In the genomic region with DNA sequence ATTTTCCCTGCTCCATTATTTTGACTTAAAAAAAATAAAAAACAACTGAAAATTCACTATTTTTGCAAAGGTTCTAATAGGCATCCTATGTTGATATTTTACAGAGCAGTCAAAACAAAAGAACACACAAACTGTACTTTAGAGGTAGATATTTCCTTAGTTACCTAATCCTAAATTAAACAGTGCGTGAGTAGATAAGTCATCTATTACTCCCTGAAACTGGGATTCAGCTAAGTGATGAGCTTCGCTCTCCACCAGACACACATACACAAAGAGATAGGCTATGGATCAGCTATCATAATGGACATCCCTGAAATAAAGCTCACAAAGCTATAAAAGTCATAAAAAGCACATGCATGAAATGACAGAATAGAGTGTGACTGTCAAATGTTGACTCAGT, we compare ENCODE assay signal across 18 cellular contexts.
A peak's percentile ranks its signal among the peaks of the same experiment; 100 is the strongest.
DNase-seq lines count a peak whose midpoint lies in the region; ATAC-seq lines count a peak whose summit lies in the region.
"Had no signal": no experiment of that assay in that cellular context is flagged by ENCODE, and none has a peak within 500 bp of the region (broad histone marks: within the 10 kb centered on the region; RNA-seq: fewer than 3 reads in every experiment).

No MANE protein-coding gene starts in this region.

- H3K9me3 ChIP-seq in endocrine pancreas (ENCODE audit: control insufficient read depth, low read length): no peaks in the 10 kb centered on the region
- H3K9me3 ChIP-seq: SJCRH30 had no signal

- DNase-seq in NCI-H510A treated with DMSO at 0.1 percent for 48 hours (lab: John Stamatoyannopoulos, UW): peak; percentile 8
- no peak for DNase-seq in NCI-H510A (lab: John Stamatoyannopoulos, UW)
- DNase-seq in NCI-H345 (lab: John Stamatoyannopoulos, UW): peak; percentile 80
- peak; percentile 9 for DNase-seq in renal cortical epithelial cell (ENCODE audit: low read depth)
- no peak for DNase-seq in NCI-H1694 (lab: John Stamatoyannopoulos, UW)
- DNase-seq in activated CD8-positive, alpha-beta memory T cell treated with anti-CD3 and anti-CD28 coated beads, Interleukin-2, amount 10 ng/mL, durations not matched to agents 7 days and 5 days: no peak
- DNase-seq in NCI-H524 (lab: John Stamatoyannopoulos, UW): no peak
- DNase-seq: AML-193; CD8-positive, alpha-beta memory T cell; DMS79 treated with DMSO at 0.1 percent for 48 hours; NCI-H187 treated with DMSO at 0.1 percent for 48 hours; NCI-H226; NCI-H774; NK-92 treated with Interleukin-12 subunit alpha and Interleukin-12 subunit beta, amount 100 ng/mL, for 24 hours; SJCRH30; T-helper 1 cell had no signal

- no peaks in the 10 kb centered on the region for H3K27me3 Mint-ChIP-seq in activated CD8-positive, alpha-beta memory T cell treated with anti-CD3 and anti-CD28 coated beads, Interleukin-2, amount 10 ng/mL, durations not matched to agents 7 days and 5 days
- H3K27me3 Mint-ChIP-seq: CD8-positive, alpha-beta memory T cell; IgD-negative memory B cell had no signal

- no peaks in the 10 kb centered on the region for H3K4me1 Mint-ChIP-seq in activated CD8-positive, alpha-beta memory T cell treated with anti-CD3 and anti-CD28 coated beads, Interleukin-2, amount 10 ng/mL, durations not matched to agents 7 days and 5 days
- H3K4me1 Mint-ChIP-seq: CD8-positive, alpha-beta memory T cell; IgD-negative memory B cell had no signal

- no peak overlapping the region for H3K27ac Mint-ChIP-seq in activated CD8-positive, alpha-beta memory T cell treated with anti-CD3 and anti-CD28 coated beads, Interleukin-2, amount 10 ng/mL, durations not matched to agents 7 days and 5 days
- H3K27ac Mint-ChIP-seq: CD8-positive, alpha-beta memory T cell; IgD-negative memory B cell had no signal

- H3K9me3 Mint-ChIP-seq in activated CD8-positive, alpha-beta memory T cell treated with anti-CD3 and anti-CD28 coated beads, Interleukin-2, amount 10 ng/mL, durations not matched to agents 7 days and 5 days (ENCODE audit: low read depth): peaks cover 4% of the 10 kb centered on the region

- no peaks in the 10 kb centered on the region for H3K27me3 ChIP-seq in endocrine pancreas (ENCODE audit: control insufficient read depth, insufficient read depth, low read length)
- H3K27me3 ChIP-seq: SJCRH30 had no signal

- CTCF ChIA-PET in activated CD8-positive, alpha-beta memory T cell treated with anti-CD3 and anti-CD28 coated beads, Interleukin-2, amount 10 ng/mL, durations not matched to agents 7 days and 5 days (lab: Charles Lee): no interaction called here

- ATAC-seq in activated CD8-positive, alpha-beta memory T cell treated with anti-CD3 and anti-CD28 coated beads, Interleukin-2, amount 10 ng/mL, durations not matched to agents 7 days and 5 days: no peak

- peaks cover 15% of the 10 kb centered on the region for H3K4me1 ChIP-seq in endocrine pancreas (ENCODE audit: control insufficient read depth, insufficient read depth, low read length)

- no peak overlapping the region for H3K4me3 Mint-ChIP-seq in activated CD8-positive, alpha-beta memory T cell treated with anti-CD3 and anti-CD28 coated beads, Interleukin-2, amount 10 ng/mL, durations not matched to agents 7 days and 5 days
- H3K4me3 Mint-ChIP-seq: CD8-positive, alpha-beta memory T cell; IgD-negative memory B cell had no signal

- H3K9ac ChIP-seq in endocrine pancreas (ENCODE audit: control insufficient read depth, insufficient read depth, low read length): no peak overlapping the region

- no peaks in the 10 kb centered on the region for H3K36me3 ChIP-seq in endocrine pancreas (ENCODE audit: control insufficient read depth, insufficient read depth, low read length)
- H3K36me3 ChIP-seq: SJCRH30 had no signal

- peak overlapping the region; percentile 19 for H3K4me3 ChIP-seq in endocrine pancreas (ENCODE audit: control insufficient read depth, insufficient read depth, low read length)
- H3K4me3 ChIP-seq: SJCRH30 had no signal

- H3K36me3 Mint-ChIP-seq in activated CD8-positive, alpha-beta memory T cell treated with anti-CD3 and anti-CD28 coated beads, Interleukin-2, amount 10 ng/mL, durations not matched to agents 7 days and 5 days: no peaks in the 10 kb centered on the region
- H3K36me3 Mint-ChIP-seq: CD8-positive, alpha-beta memory T cell; IgD-negative memory B cell had no signal

Comparison
In these comparisons a context has a peak if more than half of its experiments do, and no peak if none do; other contexts are left out.
1. DNase-seq: peak in NCI-H510A treated with DMSO at 0.1 percent for 48 hours (single experiment), NCI-H345 (single experiment) and renal cortical epithelial cell (single experiment); none in NCI-H510A (single experiment), NCI-H1694 (single experiment), activated CD8-positive, alpha-beta memory T cell treated with anti-CD3 and anti-CD28 coated beads, Interleukin-2, amount 10 ng/mL, durations not matched to agents 7 days and 5 days (single experiment) and NCI-H524 (0 of 2).